Comparison of ENCODE assay signal across 9 cellular contexts in genomic region chr15:67833504-67834248, GRCh38. TPM values are rescaled to one million over a fixed set of nuclear protein-coding genes. Genes with fewer than 3 reads are reported as not detected.
DNase-seq lines count a peak whose midpoint lies in the region; ATAC-seq, FAIRE-seq and TF ChIP-seq lines count a peak whose summit lies in the region.
"Had no signal": no experiment of that assay in that cellular context is flagged by ENCODE, and none has a peak within 500 bp of the region (broad histone marks: within the 10 kb centered on the region; RNA-seq: fewer than 3 reads in every experiment).

No MANE protein-coding gene starts in this region.

- no peak overlapping the region for H3K27ac ChIP-seq in astrocyte (ENCODE audit: low read depth, low read length)
- no peak overlapping the region for H3K27ac ChIP-seq in subcutaneous abdominal adipose tissue (ENCODE audit: low read depth, low read length)

- ATAC-seq in GM19463 (IDR thresholded peaks at IDR 0.05; ENCODE audit: unreplicated experiment) = no peak
- ATAC-seq in HG02610 (IDR thresholded peaks at IDR 0.05; ENCODE audit: unreplicated experiment) = no peak

- peaks cover 14% of the 10 kb centered on the region for H3K9me3 Mint-ChIP-seq in astrocyte (ENCODE audit: unreplicated experiment)

- no peaks in the 10 kb centered on the region for H4K20me1 ChIP-seq in astrocyte (ENCODE audit: insufficient read depth, low read length)

- peak; percentile 67 for DNase-seq in GM06990 (ENCODE audit: extremely low read depth, insufficient read length)
- DNase-seq in NAMALWA (ENCODE audit: low spot score) = peak; percentile 69
- no peak for DNase-seq in astrocyte (ENCODE audit: low read depth)
- DNase-seq in islet precursor cell = peak; percentile 81
- DNase-seq in stimulated activated naive CD4-positive, alpha-beta T cell treated with Interleukin-2 at 50 U/mL for 16 hours (lab: John Stamatoyannopoulos, UW) = no peak

- no peak for FAIRE-seq in astrocyte (lab: Jason Lieb, UNC)

- H3K9me3 ChIP-seq in astrocyte (ENCODE audit: insufficient read depth, low read depth, low read length) (no peaks in the 10 kb centered on the region), subcutaneous abdominal adipose tissue (ENCODE audit: control insufficient read depth in 5 of 5, low read length in 5 of 5) (no peaks in the 10 kb centered on the region)

- no peak overlapping the region for H3K9ac ChIP-seq in astrocyte (ENCODE audit: low read length)
- peak overlapping the region in 2 of 5 donors; percentile 28 to 51 for H3K9ac ChIP-seq in subcutaneous abdominal adipose tissue (ENCODE audit: low read length in 5 of 5)

- H2AFZ ChIP-seq in astrocyte (ENCODE audit: low read depth, low read length) = peak overlapping the region; percentile 68

- H3K4me2 ChIP-seq in astrocyte (ENCODE audit: low read length) = peak overlapping the region; percentile 82

- peaks cover 75% of the 10 kb centered on the region for H3K27me3 Mint-ChIP-seq in astrocyte (ENCODE audit: low read depth, unreplicated experiment)

- no peaks in the 10 kb centered on the region for H3K4me1 Mint-ChIP-seq in astrocyte (ENCODE audit: low read depth, unreplicated experiment)

- no peaks in the 10 kb centered on the region for H3K36me3 ChIP-seq in GM06990 (ENCODE audit: control insufficient read depth, insufficient read depth, low read length)
- no peaks in the 10 kb centered on the region for H3K36me3 ChIP-seq in astrocyte (ENCODE audit: insufficient read depth, low read length)
- no peaks in the 10 kb centered on the region for H3K36me3 ChIP-seq in subcutaneous abdominal adipose tissue (ENCODE audit: control insufficient read depth in 5 of 5, insufficient read depth in 5 of 5, low read length in 5 of 5)

- no peak overlapping the region for H3K4me3 Mint-ChIP-seq in astrocyte (ENCODE audit: unreplicated experiment)

- peak overlapping the region; percentile 5 for H3K27ac Mint-ChIP-seq in astrocyte (ENCODE audit: unreplicated experiment)

- H3K79me2 ChIP-seq in astrocyte (ENCODE audit: insufficient read depth, low read length) = no peaks in the 10 kb centered on the region

- H3K4me1 ChIP-seq in astrocyte (ENCODE audit: insufficient read depth, low read length) (peaks cover 25% of the 10 kb centered on the region), subcutaneous abdominal adipose tissue (ENCODE audit: control insufficient read depth in 5 of 5, insufficient read depth in 5 of 5, low read length in 5 of 5) (peaks cover 1 to 54% (median 48%) of the 10 kb centered on the region in 5 donors)

- peak overlapping the region; percentile 47 for H3K4me3 ChIP-seq in GM06990 (replicated peaks; ENCODE audit: low read depth, low read length)
- no peak overlapping the region for H3K4me3 ChIP-seq in astrocyte (ENCODE audit: insufficient read depth, low read depth, low read length)
- H3K4me3 ChIP-seq in subcutaneous abdominal adipose tissue (ENCODE audit: low read depth in 1 of 5, low read length in 5 of 5) = peak overlapping the region; percentile 27 to 68 (median 63)

- TF ChIP-seq CTCF in GM06990 (IDR thresholded peaks at IDR 0.05; ENCODE audit: insufficient read depth, low read length, poor library complexity, severe bottlenecking) = peak; percentile 74
- TF ChIP-seq CTCF in astrocyte (IDR thresholded peaks at IDR 0.05; ENCODE audit: insufficient read depth, low read depth, low read length) = no peak

- no peaks in the 10 kb centered on the region for H3K36me3 Mint-ChIP-seq in astrocyte (ENCODE audit: low read depth, unreplicated experiment)

- H3K27me3 ChIP-seq in GM06990 (replicated peaks; ENCODE audit: control insufficient read depth, insufficient read depth, low read length) = peaks cover 6% of the 10 kb centered on the region
- peaks cover 91% of the 10 kb centered on the region for H3K27me3 ChIP-seq in astrocyte (ENCODE audit: insufficient read depth, low read length)
- peaks cover 54 to 70% (median 62%) of the 10 kb centered on the region in 5 donors for H3K27me3 ChIP-seq in subcutaneous abdominal adipose tissue (ENCODE audit: control insufficient read depth in 5 of 5, insufficient read depth in 4 of 5, low read length in 5 of 5)

RNA-seq across cellular contexts. Expression of gene RNU6-1, which starts 6.2 kb away (rescaled TPM):
- total RNA-seq in astrocyte = not detected in 2 replicates
- total RNA-seq: activated CD8-positive, alpha-beta memory T cell treated with anti-CD3 and anti-CD28 coated beads for 36 hours had no signal

RNA-seq across cellular contexts. Expression of gene SKOR1, which starts 8.4 kb away (rescaled TPM):
- not detected in 2 replicates for total RNA-seq in astrocyte

Comparison
In these comparisons a context has a peak if more than half of its experiments do, and no peak if none do; other contexts are left out.
1. DNase-seq: peak in GM06990 (single experiment), NAMALWA (single experiment) and islet precursor cell (single experiment); none in astrocyte (single experiment) and stimulated activated naive CD4-positive, alpha-beta T cell treated with Interleukin-2 at 50 U/mL for 16 hours (single experiment).